In genomic region chr13:67101730-67102467, GRCh38 we compare ENCODE assay signal across 14 cellular contexts.
DNase-seq lines count a peak whose midpoint lies in the region; ATAC-seq and TF ChIP-seq lines count a peak whose summit lies in the region.
"Had no signal": no experiment of that assay in that cellular context is flagged by ENCODE, and none has a peak within 500 bp of the region (broad histone marks: within the 10 kb centered on the region; RNA-seq: fewer than 3 reads in every experiment).

No MANE protein-coding gene starts in this region.

- peak overlapping the region; percentile 2 for H3K4me3 ChIP-seq in endodermal cell (ENCODE audit: low read length)
- no peak overlapping the region for H3K4me3 ChIP-seq in CD8-positive, alpha-beta T cell (ENCODE audit: low read depth, low read length)

- TF ChIP-seq CTCF in endodermal cell (conservative IDR thresholded peaks at IDR 0.05): no peak
- TF ChIP-seq CTCF in mesothelial cell of epicardium (IDR thresholded peaks at IDR 0.05; ENCODE audit: unreplicated experiment): no peak
- no peak for TF ChIP-seq CTCF in CD8-positive, alpha-beta T cell (IDR thresholded peaks at IDR 0.05)

- H3K27me3 Mint-ChIP-seq in endodermal cell (ENCODE audit: insufficient read depth) (no peaks in the 10 kb centered on the region), mesothelial cell of epicardium (ENCODE audit: low read depth) (no peaks in the 10 kb centered on the region)
- no peaks in the 10 kb centered on the region for H3K27me3 Mint-ChIP-seq in CD8-positive, alpha-beta T cell (ENCODE audit: low read depth)
- H3K27me3 Mint-ChIP-seq: CD4-positive, alpha-beta T cell had no signal

- H3K36me3 ChIP-seq in endodermal cell (ENCODE audit: control insufficient read depth, insufficient read depth, low read length): no peaks in the 10 kb centered on the region
- no peaks in the 10 kb centered on the region for H3K36me3 ChIP-seq in CD8-positive, alpha-beta T cell (ENCODE audit: insufficient read depth, low read length)
- H3K36me3 ChIP-seq: adrenal gland had no signal

- H3K4me1 ChIP-seq in endodermal cell (ENCODE audit: control insufficient read depth, insufficient read depth, low read length): peaks cover 5% of the 10 kb centered on the region
- no peaks in the 10 kb centered on the region for H3K4me1 ChIP-seq in CD8-positive, alpha-beta T cell (ENCODE audit: insufficient read depth, low read length)
- H3K4me1 ChIP-seq: adrenal gland had no signal

- CTCF ChIA-PET in CD8-positive, alpha-beta T cell (lab: Charles Lee): no interaction called here

- H3K9me3 Mint-ChIP-seq in endodermal cell: peaks cover 3% of the 10 kb centered on the region
- peaks cover 7% of the 10 kb centered on the region for H3K9me3 Mint-ChIP-seq in mesothelial cell of epicardium
- no peaks in the 10 kb centered on the region for H3K9me3 Mint-ChIP-seq in CD8-positive, alpha-beta T cell
- H3K9me3 Mint-ChIP-seq: CD4-positive, alpha-beta T cell had no signal

- DNase-seq in Right ventricle myocardium superior (no peak), cardiac septum (ENCODE audit: low spot score) (no peak), endodermal cell (no peak), mesothelial cell of epicardium (ENCODE audit: low spot score in 2 of 2, unreplicated experiment in 2 of 2) (no peak), RPMI8226 (no peak), GM19240 (ENCODE audit: insufficient read length, low spot score) (no peak)
- no peak for DNase-seq in CD8-positive, alpha-beta T cell
- DNase-seq: 8988T; activated CD4-positive, alpha-beta T cell treated with anti-CD3 and anti-CD28 coated beads for 4 hours; adrenal gland; CD4-positive, alpha-beta T cell; MM.1S; NCI-H2081 treated with DMSO at 0.1 percent for 48 hours had no signal

- intact Hi-C loops in Right ventricle myocardium superior (cut with DNase I): no loop called here
- intact Hi-C loops in cardiac septum (cut with DNase I): no loop called here
- intact Hi-C loops in CD8-positive, alpha-beta T cell (cut with DNase I, micrococcal nuclease): no loop called here

- no peak overlapping the region for H3K9ac ChIP-seq in endodermal cell (ENCODE audit: extremely low read depth, low read length, poor library complexity, severe bottlenecking)

- H3K27ac Mint-ChIP-seq in endodermal cell: no peak overlapping the region
- H3K27ac Mint-ChIP-seq in mesothelial cell of epicardium: peak overlapping the region; percentile 75
- H3K27ac Mint-ChIP-seq in CD8-positive, alpha-beta T cell: no peak overlapping the region
- H3K27ac Mint-ChIP-seq: CD4-positive, alpha-beta T cell had no signal

- WGBS in endodermal cell (ENCODE audit: insufficient coverage in 1 of 2, insufficient read length in 1 of 2), 2 experiments: 84 to 100% methylated on average over 1 to 3 of the region's 4 CpGs

- POLR2A ChIA-PET in CD8-positive, alpha-beta T cell (lab: Charles Lee): no interaction called here

- H3K4me3 Mint-ChIP-seq in endodermal cell (no peak overlapping the region), mesothelial cell of epicardium (no peak overlapping the region)
- no peak overlapping the region for H3K4me3 Mint-ChIP-seq in CD8-positive, alpha-beta T cell
- H3K4me3 Mint-ChIP-seq: CD4-positive, alpha-beta T cell had no signal

- no peaks in the 10 kb centered on the region for H3K36me3 Mint-ChIP-seq in endodermal cell (ENCODE audit: low read depth)
- peaks cover 1% of the 10 kb centered on the region for H3K36me3 Mint-ChIP-seq in mesothelial cell of epicardium
- H3K36me3 Mint-ChIP-seq in CD8-positive, alpha-beta T cell: no peaks in the 10 kb centered on the region

- H3K4me1 Mint-ChIP-seq in endodermal cell: peaks cover 29% of the 10 kb centered on the region
- peaks cover 25% of the 10 kb centered on the region for H3K4me1 Mint-ChIP-seq in mesothelial cell of epicardium
- no peaks in the 10 kb centered on the region for H3K4me1 Mint-ChIP-seq in CD8-positive, alpha-beta T cell (ENCODE audit: low read depth)

- no peak overlapping the region for H3K27ac ChIP-seq in endodermal cell (ENCODE audit: low read depth, low read length)
- H3K27ac ChIP-seq in CD8-positive, alpha-beta T cell (ENCODE audit: low read depth, low read length): no peak overlapping the region
- H3K27ac ChIP-seq: adrenal gland had no signal

- peak; percentile 47 for ATAC-seq in Right ventricle myocardium superior (ENCODE audit: poor library complexity)
- no peak for ATAC-seq in HG03039 (IDR thresholded peaks at IDR 0.05; ENCODE audit: unreplicated experiment)
- ATAC-seq in CD8-positive, alpha-beta T cell: no peak

- H3K27me3 ChIP-seq in endodermal cell (ENCODE audit: control insufficient read depth, insufficient read depth, low read length, poor library complexity, severe bottlenecking): no peaks in the 10 kb centered on the region
- no peaks in the 10 kb centered on the region for H3K27me3 ChIP-seq in CD8-positive, alpha-beta T cell (ENCODE audit: insufficient read depth, low read length)
- H3K27me3 ChIP-seq: adrenal gland had no signal

- no peaks in the 10 kb centered on the region for H3K9me3 ChIP-seq in endodermal cell (ENCODE audit: control insufficient read depth, low read length)
- H3K9me3 ChIP-seq in CD8-positive, alpha-beta T cell (ENCODE audit: low read length): no peaks in the 10 kb centered on the region
- H3K9me3 ChIP-seq: adrenal gland had no signal
